ENCODE assay signal across 10 cellular contexts in the genomic region with DNA sequence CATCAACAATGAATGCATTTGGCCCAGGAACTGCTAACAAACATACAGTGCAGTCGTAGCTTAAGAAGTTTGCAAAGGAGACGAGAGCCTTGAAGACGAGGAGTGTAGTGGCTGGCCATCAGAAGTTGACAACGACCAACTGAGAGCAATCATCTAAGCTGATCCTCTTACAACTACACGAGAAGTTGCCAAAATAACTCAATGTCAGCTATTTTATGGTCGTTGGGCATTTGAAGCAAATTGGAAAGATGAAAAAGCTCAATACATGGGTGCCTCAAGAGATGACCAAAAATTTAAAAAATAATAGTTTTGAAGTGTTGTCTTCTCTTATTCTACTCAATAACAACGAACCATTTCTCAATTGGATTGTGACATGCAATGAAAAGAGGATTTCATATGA.
"Had no signal": no experiment of that assay in that cellular context is flagged by ENCODE, and none has a peak within 500 bp of the region (broad histone marks: within the 10 kb centered on the region; RNA-seq: fewer than 3 reads in every experiment).

No MANE protein-coding gene starts in this region.

- H3K27ac ChIP-seq: HL-60, KMS-11 had no signal

- H3K4me3 ChIP-seq: GM23338, HAP-1 had no signal

- H3K4me1 Mint-ChIP-seq: GM23338, IgD-negative memory B cell had no signal

- H3K4me1 ChIP-seq: HAP-1 had no signal

- H3K9ac ChIP-seq: KMS-11 had no signal

- H3K27me3 Mint-ChIP-seq: IgD-negative memory B cell had no signal

- DNase-seq: H7, HFFc6, Karpas-422, KBM-7 had no signal

- H3K36me3 Mint-ChIP-seq: IgD-negative memory B cell had no signal

- H3K27ac Mint-ChIP-seq: GM23338, HFFc6, IgD-negative memory B cell had no signal

- H2AFZ ChIP-seq: GM23338 had no signal

- H3K36me3 ChIP-seq: HAP-1 had no signal

- H3K4me3 Mint-ChIP-seq: GM23338, HFFc6, IgD-negative memory B cell had no signal

- ATAC-seq: GM23338, HCT116 had no signal

- H3K4me2 ChIP-seq: GM23338, KMS-11 had no signal

- H3K9me3 ChIP-seq: HAP-1 had no signal

- H3K9me3 Mint-ChIP-seq: GM23338 had no signal
